ENCODE assay signal across 1 cellular context in genomic region chr1:112619518-112620458, GRCh38.
TF ChIP-seq lines count a peak whose summit lies in the region.

TSS of gene CAPZA1 (plus strand) at chr1:112619832. CDS start at chr1:112619845, 13 bp downstream.

TF ChIP-seq in HepG2, 621 proteins besides CTCF, POLR2A, EP300 and RAD21 (continued from another document and continues in another):
- TF ChIP-seq ZNF615 (CRISPR knock-in tag; IDR thresholded peaks at IDR 0.05; ENCODE audit: borderline replicate concordance) (0 out of 2 replicates have a peak, but pooled peaks have one; percentile 71), ELK4 (CRISPR knock-in tag; IDR thresholded peaks at IDR 0.05; ENCODE audit: borderline replicate concordance) (no peak), PHF8 (CRISPR knock-in tag; IDR thresholded peaks at IDR 0.05) (peak; percentile 76), ZFX (CRISPR knock-in tag; IDR thresholded peaks at IDR 0.05; ENCODE audit: low read depth) (peak; percentile 83), AHDC1 (CRISPR knock-in tag; IDR thresholded peaks at IDR 0.05; ENCODE audit: borderline replicate concordance) (0 out of 2 replicates have a peak, but pooled peaks have one; percentile 23), KLF15 (CRISPR knock-in tag; IDR thresholded peaks at IDR 0.05; ENCODE audit: borderline replicate concordance) (no peak), HOXA9 (CRISPR knock-in tag; IDR thresholded peaks at IDR 0.05; ENCODE audit: borderline replicate concordance) (no peak), ZBTB4 (CRISPR knock-in tag; IDR thresholded peaks at IDR 0.05; ENCODE audit: borderline replicate concordance) (no peak), ZEB1 (IDR thresholded peaks at IDR 0.05; ENCODE audit: insufficient replicate concordance, low read depth) (no peak), ZNF460 (CRISPR knock-in tag; IDR thresholded peaks at IDR 0.05; ENCODE audit: borderline replicate concordance) (no peak), TEAD3 (CRISPR knock-in tag; optimal IDR thresholded peaks at IDR 0.05; ENCODE audit: borderline replicate concordance) (peak; percentile 35), ZFP90 (CRISPR knock-in tag; IDR thresholded peaks at IDR 0.05; ENCODE audit: borderline replicate concordance) (no peak), SP2 (CRISPR knock-in tag; IDR thresholded peaks at IDR 0.05) (no peak), ZNF441 (CRISPR knock-in tag; IDR thresholded peaks at IDR 0.05; ENCODE audit: borderline replicate concordance) (0 out of 2 replicates have a peak, but pooled peaks have one; percentile 20), HHEX (CRISPR knock-in tag; IDR thresholded peaks at IDR 0.05) (no peak), ZNF329 (CRISPR knock-in tag; IDR thresholded peaks at IDR 0.05; ENCODE audit: low read depth) (no peak), SIX4 (CRISPR knock-in tag; IDR thresholded peaks at IDR 0.05) (no peak), YY1 (IDR thresholded peaks at IDR 0.05; ENCODE audit: insufficient read depth, insufficient replicate concordance, low read depth, low read length) (peak; percentile 97), ZZZ3 (CRISPR knock-in tag; IDR thresholded peaks at IDR 0.05; ENCODE audit: borderline replicate concordance) (peak; percentile 88; the same call in 1 of the 2 replicates), ZNF207 (IDR thresholded peaks at IDR 0.05; ENCODE audit: borderline replicate concordance) (no peak), RELA (CRISPR knock-in tag; IDR thresholded peaks at IDR 0.05) (no peak), NPAS2 (CRISPR knock-in tag; IDR thresholded peaks at IDR 0.05; ENCODE audit: borderline replicate concordance) (no peak), TP53 (CRISPR knock-in tag; conservative IDR thresholded peaks at IDR 0.05) (no peak), ZNF572 (CRISPR knock-in tag; IDR thresholded peaks at IDR 0.05) (no peak)
- TF ChIP-seq, protein P1, sequence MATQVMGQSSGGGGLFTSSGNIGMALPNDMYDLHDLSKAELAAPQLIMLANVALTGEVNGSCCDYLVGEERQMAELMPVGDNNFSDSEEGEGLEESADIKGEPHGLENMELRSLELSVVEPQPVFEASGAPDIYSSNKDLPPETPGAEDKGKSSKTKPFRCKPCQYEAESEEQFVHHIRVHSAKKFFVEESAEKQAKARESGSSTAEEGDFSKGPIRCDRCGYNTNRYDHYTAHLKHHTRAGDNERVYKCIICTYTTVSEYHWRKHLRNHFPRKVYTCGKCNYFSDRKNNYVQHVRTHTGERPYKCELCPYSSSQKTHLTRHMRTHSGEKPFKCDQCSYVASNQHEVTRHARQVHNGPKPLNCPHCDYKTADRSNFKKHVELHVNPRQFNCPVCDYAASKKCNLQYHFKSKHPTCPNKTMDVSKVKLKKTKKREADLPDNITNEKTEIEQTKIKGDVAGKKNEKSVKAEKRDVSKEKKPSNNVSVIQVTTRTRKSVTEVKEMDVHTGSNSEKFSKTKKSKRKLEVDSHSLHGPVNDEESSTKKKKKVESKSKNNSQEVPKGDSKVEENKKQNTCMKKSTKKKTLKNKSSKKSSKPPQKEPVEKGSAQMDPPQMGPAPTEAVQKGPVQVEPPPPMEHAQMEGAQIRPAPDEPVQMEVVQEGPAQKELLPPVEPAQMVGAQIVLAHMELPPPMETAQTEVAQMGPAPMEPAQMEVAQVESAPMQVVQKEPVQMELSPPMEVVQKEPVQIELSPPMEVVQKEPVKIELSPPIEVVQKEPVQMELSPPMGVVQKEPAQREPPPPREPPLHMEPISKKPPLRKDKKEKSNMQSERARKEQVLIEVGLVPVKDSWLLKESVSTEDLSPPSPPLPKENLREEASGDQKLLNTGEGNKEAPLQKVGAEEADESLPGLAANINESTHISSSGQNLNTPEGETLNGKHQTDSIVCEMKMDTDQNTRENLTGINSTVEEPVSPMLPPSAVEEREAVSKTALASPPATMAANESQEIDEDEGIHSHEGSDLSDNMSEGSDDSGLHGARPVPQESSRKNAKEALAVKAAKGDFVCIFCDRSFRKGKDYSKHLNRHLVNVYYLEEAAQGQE (IDR thresholded peaks at IDR 0.05; ENCODE audit: borderline replicate concordance in 1 of 2, low read depth in 1 of 2, low read length in 2 of 2), result 0 out of 4 replicates have a peak, but pooled peaks of 1 of the 2 experiments have one; percentile 63
- TF ChIP-seq, protein P2, sequence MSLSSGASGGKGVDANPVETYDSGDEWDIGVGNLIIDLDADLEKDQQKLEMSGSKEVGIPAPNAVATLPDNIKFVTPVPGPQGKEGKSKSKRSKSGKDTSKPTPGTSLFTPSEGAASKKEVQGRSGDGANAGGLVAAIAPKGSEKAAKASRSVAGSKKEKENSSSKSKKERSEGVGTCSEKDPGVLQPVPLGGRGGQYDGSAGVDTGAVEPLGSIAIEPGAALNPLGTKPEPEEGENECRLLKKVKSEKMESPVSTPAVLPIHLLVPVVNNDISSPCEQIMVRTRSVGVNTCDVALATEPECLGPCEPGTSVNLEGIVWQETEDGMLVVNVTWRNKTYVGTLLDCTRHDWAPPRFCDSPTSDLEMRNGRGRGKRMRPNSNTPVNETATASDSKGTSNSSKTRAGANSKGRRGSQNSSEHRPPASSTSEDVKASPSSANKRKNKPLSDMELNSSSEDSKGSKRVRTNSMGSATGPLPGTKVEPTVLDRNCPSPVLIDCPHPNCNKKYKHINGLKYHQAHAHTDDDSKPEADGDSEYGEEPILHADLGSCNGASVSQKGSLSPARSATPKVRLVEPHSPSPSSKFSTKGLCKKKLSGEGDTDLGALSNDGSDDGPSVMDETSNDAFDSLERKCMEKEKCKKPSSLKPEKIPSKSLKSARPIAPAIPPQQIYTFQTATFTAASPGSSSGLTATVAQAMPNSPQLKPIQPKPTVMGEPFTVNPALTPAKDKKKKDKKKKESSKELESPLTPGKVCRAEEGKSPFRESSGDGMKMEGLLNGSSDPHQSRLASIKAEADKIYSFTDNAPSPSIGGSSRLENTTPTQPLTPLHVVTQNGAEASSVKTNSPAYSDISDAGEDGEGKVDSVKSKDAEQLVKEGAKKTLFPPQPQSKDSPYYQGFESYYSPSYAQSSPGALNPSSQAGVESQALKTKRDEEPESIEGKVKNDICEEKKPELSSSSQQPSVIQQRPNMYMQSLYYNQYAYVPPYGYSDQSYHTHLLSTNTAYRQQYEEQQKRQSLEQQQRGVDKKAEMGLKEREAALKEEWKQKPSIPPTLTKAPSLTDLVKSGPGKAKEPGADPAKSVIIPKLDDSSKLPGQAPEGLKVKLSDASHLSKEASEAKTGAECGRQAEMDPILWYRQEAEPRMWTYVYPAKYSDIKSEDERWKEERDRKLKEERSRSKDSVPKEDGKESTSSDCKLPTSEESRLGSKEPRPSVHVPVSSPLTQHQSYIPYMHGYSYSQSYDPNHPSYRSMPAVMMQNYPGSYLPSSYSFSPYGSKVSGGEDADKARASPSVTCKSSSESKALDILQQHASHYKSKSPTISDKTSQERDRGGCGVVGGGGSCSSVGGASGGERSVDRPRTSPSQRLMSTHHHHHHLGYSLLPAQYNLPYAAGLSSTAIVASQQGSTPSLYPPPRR (CRISPR knock-in tag; IDR thresholded peaks at IDR 0.05; ENCODE audit: borderline replicate concordance), result no peak; the same call in 1 of the 2 replicates
- TF ChIP-seq, protein P3, sequence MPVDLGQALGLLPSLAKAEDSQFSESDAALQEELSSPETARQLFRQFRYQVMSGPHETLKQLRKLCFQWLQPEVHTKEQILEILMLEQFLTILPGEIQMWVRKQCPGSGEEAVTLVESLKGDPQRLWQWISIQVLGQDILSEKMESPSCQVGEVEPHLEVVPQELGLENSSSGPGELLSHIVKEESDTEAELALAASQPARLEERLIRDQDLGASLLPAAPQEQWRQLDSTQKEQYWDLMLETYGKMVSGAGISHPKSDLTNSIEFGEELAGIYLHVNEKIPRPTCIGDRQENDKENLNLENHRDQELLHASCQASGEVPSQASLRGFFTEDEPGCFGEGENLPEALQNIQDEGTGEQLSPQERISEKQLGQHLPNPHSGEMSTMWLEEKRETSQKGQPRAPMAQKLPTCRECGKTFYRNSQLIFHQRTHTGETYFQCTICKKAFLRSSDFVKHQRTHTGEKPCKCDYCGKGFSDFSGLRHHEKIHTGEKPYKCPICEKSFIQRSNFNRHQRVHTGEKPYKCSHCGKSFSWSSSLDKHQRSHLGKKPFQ (CRISPR knock-in tag; IDR thresholded peaks at IDR 0.05; ENCODE audit: insufficient replicate concordance), result no peak
- TF ChIP-seq, protein P4, sequence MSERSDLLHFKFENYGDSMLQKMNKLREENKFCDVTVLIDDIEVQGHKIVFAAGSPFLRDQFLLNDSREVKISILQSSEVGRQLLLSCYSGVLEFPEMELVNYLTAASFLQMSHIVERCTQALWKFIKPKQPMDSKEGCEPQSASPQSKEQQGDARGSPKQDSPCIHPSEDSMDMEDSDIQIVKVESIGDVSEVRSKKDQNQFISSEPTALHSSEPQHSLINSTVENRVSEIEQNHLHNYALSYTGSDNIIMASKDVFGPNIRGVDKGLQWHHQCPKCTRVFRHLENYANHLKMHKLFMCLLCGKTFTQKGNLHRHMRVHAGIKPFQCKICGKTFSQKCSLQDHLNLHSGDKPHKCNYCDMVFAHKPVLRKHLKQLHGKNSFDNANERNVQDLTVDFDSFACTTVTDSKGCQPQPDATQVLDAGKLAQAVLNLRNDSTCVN (CRISPR knock-in tag; IDR thresholded peaks at IDR 0.05; ENCODE audit: borderline replicate concordance), result no peak
- TF ChIP-seq, protein P5, sequence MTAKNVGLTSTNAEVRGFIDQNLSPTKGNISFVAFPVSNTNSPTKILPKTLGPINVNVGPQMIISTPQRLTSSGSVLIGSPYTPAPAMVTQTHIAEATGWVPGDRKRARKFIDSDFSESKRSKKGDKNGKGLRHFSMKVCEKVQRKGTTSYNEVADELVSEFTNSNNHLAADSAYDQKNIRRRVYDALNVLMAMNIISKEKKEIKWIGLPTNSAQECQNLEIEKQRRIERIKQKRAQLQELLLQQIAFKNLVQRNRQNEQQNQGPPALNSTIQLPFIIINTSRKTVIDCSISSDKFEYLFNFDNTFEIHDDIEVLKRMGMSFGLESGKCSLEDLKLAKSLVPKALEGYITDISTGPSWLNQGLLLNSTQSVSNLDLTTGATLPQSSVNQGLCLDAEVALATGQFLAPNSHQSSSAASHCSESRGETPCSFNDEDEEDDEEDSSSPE (CRISPR knock-in tag; IDR thresholded peaks at IDR 0.05), result peak; percentile 78
